ENCODE assay signal across 8 cellular contexts in the genomic region with DNA sequence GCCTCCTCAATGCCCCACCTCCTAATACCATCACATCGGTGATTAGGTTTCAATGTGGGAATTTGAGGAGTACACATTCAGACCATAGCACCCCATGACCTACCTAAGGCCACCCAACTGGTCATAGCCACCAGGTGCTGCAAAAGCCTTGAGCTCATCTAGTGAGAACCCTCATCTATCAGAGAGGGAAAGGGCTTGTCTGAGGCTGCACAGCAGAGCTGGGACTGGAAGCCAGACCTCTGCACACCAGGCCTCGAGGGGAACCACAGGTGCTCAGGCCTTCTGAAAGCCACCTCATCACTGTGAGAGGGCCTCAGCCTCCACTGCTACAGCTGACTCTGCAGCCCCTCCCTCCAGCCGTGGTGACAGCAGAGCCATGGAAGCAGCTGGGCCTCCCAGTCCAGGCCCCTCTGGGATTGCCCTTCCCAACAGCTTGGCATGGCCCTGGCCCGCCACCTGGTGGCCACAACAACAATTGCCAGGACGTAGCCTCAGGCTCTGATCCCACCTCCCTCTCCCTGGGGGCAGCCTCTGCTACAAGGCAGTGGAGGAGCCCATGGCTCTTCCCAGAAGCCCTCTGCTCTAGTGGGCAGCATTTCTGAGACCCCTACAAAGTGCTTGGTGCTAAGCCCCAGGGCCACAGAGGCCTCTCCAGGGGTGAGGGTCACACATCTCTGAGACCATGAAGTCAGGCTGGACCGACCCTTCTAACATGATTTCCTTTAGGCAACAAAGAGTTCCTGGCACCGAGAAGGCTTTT. TPM values are rescaled to one million over a fixed set of nuclear protein-coding genes. Genes with fewer than 3 reads are reported as not detected.
DNase-seq lines count a peak whose midpoint lies in the region; ATAC-seq and TF ChIP-seq lines count a peak whose summit lies in the region.

No MANE protein-coding gene starts in this region.

- H3K27ac ChIP-seq in lower lobe of right lung = no peak overlapping the region

- no peak overlapping the region for H3K4me3 ChIP-seq in HFF-Myc (replicated peaks; ENCODE audit: low read depth, low read length)
- H3K4me3 ChIP-seq in lower lobe of right lung = no peak overlapping the region

- peaks cover 15% of the 10 kb centered on the region for H3K4me1 Mint-ChIP-seq in activated CD4-positive, alpha-beta T cell treated with anti-CD3 and anti-CD28 coated beads, Interleukin-2, amount 10 ng/mL, durations not matched to agents 24 days and 14 days

- TF ChIP-seq CTCF in HFF-Myc (IDR thresholded peaks at IDR 0.05; ENCODE audit: low read depth, low read length, missing control alignments) (peak; percentile 90), lower lobe of right lung (IDR thresholded peaks at IDR 0.05) (peak; percentile 96)

- H3K9me3 Mint-ChIP-seq in activated CD4-positive, alpha-beta T cell treated with anti-CD3 and anti-CD28 coated beads, Interleukin-2, amount 10 ng/mL, durations not matched to agents 24 days and 14 days = no peaks in the 10 kb centered on the region

- no peaks in the 10 kb centered on the region for H3K27me3 ChIP-seq in lower lobe of right lung (ENCODE audit: low read depth)

- H3K36me3 ChIP-seq in lower lobe of right lung = no peaks in the 10 kb centered on the region

- DNase-seq in COLO829 (ENCODE audit: low spot score) (peak; percentile 40), HFF-Myc (ENCODE audit: extremely low read depth, low read depth) (no peak), NCI-H446 (lab: John Stamatoyannopoulos, UW) (peak; percentile 72 to 92), dedifferentiated amniotic fluid mesenchymal stem cell (ENCODE audit: extremely low spot score) (peak; percentile 70), lower lobe of right lung (peak; percentile 84), SIG-M5 treated with dmso at 0.1 percent for 504 hours (lab: John Stamatoyannopoulos, UW; ENCODE audit: unreplicated experiment) (no peak)
- peak; percentile 88 for DNase-seq in activated CD4-positive, alpha-beta T cell treated with anti-CD3 and anti-CD28 coated beads, Interleukin-2, amount 10 ng/mL, durations not matched to agents 24 days and 14 days
- DNase-seq in stimulated activated CD8-positive, alpha-beta memory T cell treated with anti-CD3 and anti-CD28 coated beads, Interleukin-15, amount 100 ng/mL, for 1 hour (ENCODE audit: low read depth) = peak; percentile 43

- peaks cover 10% of the 10 kb centered on the region for H3K4me1 ChIP-seq in lower lobe of right lung

- no peak overlapping the region for H3K4me3 Mint-ChIP-seq in activated CD4-positive, alpha-beta T cell treated with anti-CD3 and anti-CD28 coated beads, Interleukin-2, amount 10 ng/mL, durations not matched to agents 24 days and 14 days

- no peaks in the 10 kb centered on the region for H3K9me3 ChIP-seq in lower lobe of right lung

- peak; percentile 82 to 88 for ATAC-seq in lower lobe of right lung

- H3K27me3 Mint-ChIP-seq in activated CD4-positive, alpha-beta T cell treated with anti-CD3 and anti-CD28 coated beads, Interleukin-2, amount 10 ng/mL, durations not matched to agents 24 days and 14 days = peaks cover 6% of the 10 kb centered on the region

- intact Hi-C loops in activated CD4-positive, alpha-beta T cell treated with anti-CD3 and anti-CD28 coated beads, Interleukin-2, amount 10 ng/mL, durations not matched to agents 24 days and 14 days (cut with micrococcal nuclease) = no loop called here
- intact Hi-C loops in lower lobe of right lung (cut with DNase I) = no loop called here

- H3K27ac Mint-ChIP-seq in activated CD4-positive, alpha-beta T cell treated with anti-CD3 and anti-CD28 coated beads, Interleukin-2, amount 10 ng/mL, durations not matched to agents 24 days and 14 days = no peak overlapping the region

- no peaks in the 10 kb centered on the region for H3K36me3 Mint-ChIP-seq in activated CD4-positive, alpha-beta T cell treated with anti-CD3 and anti-CD28 coated beads, Interleukin-2, amount 10 ng/mL, durations not matched to agents 24 days and 14 days (ENCODE audit: low read depth)

RNA-seq across cellular contexts. Expression of a gene that starts 41.0 kb away (rescaled TPM):
- 1.4 and 1.9 TPM in 2 replicates for total RNA-seq in activated CD4-positive, alpha-beta T cell treated with anti-CD3 and anti-CD28 coated beads, Interleukin-2, amount 10 ng/mL, durations not matched to agents 24 days and 14 days
- 15.1 TPM for total RNA-seq in lower lobe of right lung

Comparison
In these comparisons a context has a peak if more than half of its experiments do, and no peak if none do; other contexts are left out.
1. DNase-seq: peak in COLO829 (single experiment), NCI-H446 (2 of 2), activated CD4-positive, alpha-beta T cell treated with anti-CD3 and anti-CD28 coated beads, Interleukin-2, amount 10 ng/mL, durations not matched to agents 24 days and 14 days (single experiment), dedifferentiated amniotic fluid mesenchymal stem cell (single experiment), lower lobe of right lung (single experiment) and stimulated activated CD8-positive, alpha-beta memory T cell treated with anti-CD3 and anti-CD28 coated beads, Interleukin-15, amount 100 ng/mL, for 1 hour (single experiment); none in HFF-Myc (single experiment) and SIG-M5 treated with dmso at 0.1 percent for 504 hours (single experiment).